1 cellular context compared by ENCODE assay signal in the genomic region with DNA sequence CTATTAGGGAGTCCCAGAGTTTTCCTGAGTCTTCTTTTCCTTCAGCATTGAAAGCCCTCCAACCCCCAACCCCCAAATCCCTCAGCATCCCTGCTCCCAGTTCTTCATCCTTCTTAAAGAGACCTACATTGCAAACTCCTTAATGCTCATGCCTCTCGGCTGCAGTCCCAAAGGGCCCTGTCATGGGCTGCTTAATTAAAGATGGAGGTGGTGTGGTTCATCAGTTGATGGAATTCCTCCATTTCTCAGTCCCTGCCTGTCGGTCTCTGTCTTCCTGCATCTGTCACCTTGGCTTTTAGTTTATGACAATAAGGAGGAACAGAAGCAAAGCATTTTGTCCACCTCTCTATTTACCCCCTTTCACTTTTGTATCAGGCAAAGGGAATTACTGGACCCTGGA.
TF ChIP-seq lines count a peak whose summit lies in the region.

No MANE protein-coding gene starts in this region.

TF ChIP-seq in K562, 482 proteins besides CTCF, POLR2A, EP300 and RAD21 (continued from another document):
- no peak for TF ChIP-seq RFX7 (CRISPR knock-in tag; IDR thresholded peaks at IDR 0.05)
- TF ChIP-seq CXXC5 (CRISPR knock-in tag; IDR thresholded peaks at IDR 0.05), result no peak
- peak; percentile 85 for TF ChIP-seq ZNF134 (CRISPR knock-in tag; conservative IDR thresholded peaks at IDR 0.05)
- TF ChIP-seq CCNT2 (IDR thresholded peaks at IDR 0.05; ENCODE audit: borderline replicate concordance, extremely low read depth, insufficient read length, low read depth, low read length), result no peak
